Comparison of ENCODE assay signal across 22 cellular contexts in genomic region chr2:233440314-233440713, GRCh38.
A peak's percentile ranks its signal among the peaks of the same experiment; 100 is the strongest.
DNase-seq lines count a peak whose midpoint lies in the region; ATAC-seq and TF ChIP-seq lines count a peak whose summit lies in the region.
"Had no signal": no experiment of that assay in that cellular context is flagged by ENCODE, and none has a peak within 500 bp of the region (broad histone marks: within the 10 kb centered on the region; RNA-seq: fewer than 3 reads in every experiment).

No MANE protein-coding gene starts in this region.

- H3K4me1 ChIP-seq in neuronal stem cell (ENCODE audit: control insufficient read depth in 2 of 2, insufficient read depth in 1 of 2, low read depth in 1 of 2, low read length in 2 of 2), result no peaks in the 10 kb centered on the region
- no peaks in the 10 kb centered on the region for H3K4me1 ChIP-seq in breast epithelium
- H3K4me1 ChIP-seq: ascending aorta had no signal

- ATAC-seq in stimulated activated naive CD8-positive, alpha-beta T cell treated with anti-CD3 and anti-CD28 coated beads, Interleukin-15, amount 100 ng/mL, for 72 hours, result no peak
- ATAC-seq in stimulated activated naive CD8-positive, alpha-beta T cell treated with anti-CD3 and anti-CD28 coated beads, Interleukin-15, Interleukin-2, amounts not matched to agents 100 U/mL and 50 U/mL, for 24 hours, result no peak
- ATAC-seq: HCT116 had no signal

- H3K9me3 ChIP-seq in neuronal stem cell (replicated peaks in 1 of 2; ENCODE audit: control insufficient read depth in 2 of 2, insufficient read depth in 1 of 2, low read depth in 1 of 2, low read length in 2 of 2), result no peaks in the 10 kb centered on the region
- no peaks in the 10 kb centered on the region for H3K9me3 ChIP-seq in breast epithelium
- H3K9me3 ChIP-seq: ascending aorta had no signal

- no peak overlapping the region for H3K9ac ChIP-seq in neuronal stem cell (ENCODE audit: low read depth, low read length, poor library complexity)

- no CpG with 5 or more reads among the region's 17 CpGs for WGBS in neuronal stem cell (ENCODE audit: extremely low coverage in 2 of 2, insufficient read length in 2 of 2, insufficient replicate concordance in 1 of 2), 2 donors

- H3K23ac ChIP-seq in neuronal stem cell (ENCODE audit: low read depth, low read length, poor library complexity), result no peak overlapping the region

- H2BK15ac ChIP-seq in neuronal stem cell (ENCODE audit: low read length), result no peak overlapping the region

- no peak for TF ChIP-seq CTCF in breast epithelium (IDR thresholded peaks at IDR 0.05)

- no peak overlapping the region for H2AFZ ChIP-seq in neuronal stem cell (ENCODE audit: low read length)

- H3K27ac Mint-ChIP-seq in stimulated activated naive CD8-positive, alpha-beta T cell treated with anti-CD3 and anti-CD28 coated beads, Interleukin-15, amount 100 ng/mL, for 72 hours, result peak overlapping the region; percentile 71 to 82
- peak overlapping the region; percentile 33 for H3K27ac Mint-ChIP-seq in dendritic cell treated with granulocyte-macrophage colony-stimulating factor and Interleukin-4, amounts not matched to agents 40 ng/mL and 50 ng/mL, for 4 days

- no peak overlapping the region for H4K91ac ChIP-seq in neuronal stem cell (ENCODE audit: low read depth, low read length, poor library complexity)

- no peak for DNase-seq in stimulated activated naive CD8-positive, alpha-beta T cell treated with anti-CD3 and anti-CD28 coated beads, Interleukin-15, amount 100 ng/mL, for 72 hours
- no peak for DNase-seq in stimulated activated naive CD8-positive, alpha-beta T cell treated with anti-CD3 and anti-CD28 coated beads, Interleukin-15, Interleukin-2, amounts not matched to agents 100 U/mL and 50 U/mL, for 24 hours
- DNase-seq in neuronal stem cell (ENCODE audit: low spot score) (no peak), NCI-H774 (lab: John Stamatoyannopoulos, UW) (no peak), breast epithelium (ENCODE audit: low spot score in 2 of 2) (no peak), SK-N-DZ (ENCODE audit: low spot score) (no peak)
- DNase-seq: activated naive CD4-positive, alpha-beta T cell treated with Interleukin-2 at 50 U/mL for 16 hours; caudate nucleus; NCI-H1105 treated with DMSO at 0.1 percent for 48 hours; NCI-H2081; NCI-H345; NCI-H82; small intestine; stimulated activated CD4-positive, alpha-beta T cell treated with anti-CD3 and anti-CD28 coated beads, Interleukin-1b, Interleukin-23, amount 100 ng/mL, for 48 hours; T-helper 9 cell; WERI-Rb-1 had no signal

- H2BK5ac ChIP-seq in neuronal stem cell (ENCODE audit: low read length), result no peak overlapping the region

- H3K4me3 ChIP-seq in neuronal stem cell (ENCODE audit: low read length in 2 of 2), result no peak overlapping the region
- H3K4me3 ChIP-seq in breast epithelium, result no peak overlapping the region
- H3K4me3 ChIP-seq: ascending aorta, lung, SK-N-MC had no signal

- H3K4ac ChIP-seq in neuronal stem cell (ENCODE audit: low read length), result no peak overlapping the region

- intact Hi-C loops in dendritic cell treated with granulocyte-macrophage colony-stimulating factor and Interleukin-4, amounts not matched to agents 40 ng/mL and 50 ng/mL, for 4 days (cut with micrococcal nuclease), result loop anchor here (5.0 kb wide), 2 partner anchors 38 to 153 kb away; no protein-coding TSS in a partner anchor
- intact Hi-C loops in breast epithelium (cut with DNase I; ENCODE audit: low total_unique reads), result loop anchor here (5.0 to 10.0 kb wide), 2 partner anchors 88 to 274 kb away; partner anchors contain the start of genes DGKD, UGT1A4 and UGT1A5

- H2AK5ac ChIP-seq in neuronal stem cell (ENCODE audit: low read depth, low read length), result no peak overlapping the region

- H3K27ac ChIP-seq in neuronal stem cell (replicated peaks; ENCODE audit: low read length) (no peak overlapping the region), breast epithelium (no peak overlapping the region)
- H3K27ac ChIP-seq: ascending aorta, RWPE1, SK-N-MC, WERI-Rb-1 had no signal

- peak overlapping the region; percentile 59 for H3K18ac ChIP-seq in neuronal stem cell (ENCODE audit: low read length)

- H2BK120ac ChIP-seq in neuronal stem cell (ENCODE audit: low read depth, low read length), result no peak overlapping the region

- H3K27me3 Mint-ChIP-seq in stimulated activated naive CD8-positive, alpha-beta T cell treated with anti-CD3 and anti-CD28 coated beads, Interleukin-15, amount 100 ng/mL, for 72 hours, result no peaks in the 10 kb centered on the region
- no peaks in the 10 kb centered on the region for H3K27me3 Mint-ChIP-seq in dendritic cell treated with granulocyte-macrophage colony-stimulating factor and Interleukin-4, amounts not matched to agents 40 ng/mL and 50 ng/mL, for 4 days

- no peaks in the 10 kb centered on the region for H3K9me3 Mint-ChIP-seq in stimulated activated naive CD8-positive, alpha-beta T cell treated with anti-CD3 and anti-CD28 coated beads, Interleukin-15, amount 100 ng/mL, for 72 hours
- no peaks in the 10 kb centered on the region for H3K9me3 Mint-ChIP-seq in dendritic cell treated with granulocyte-macrophage colony-stimulating factor and Interleukin-4, amounts not matched to agents 40 ng/mL and 50 ng/mL, for 4 days

- H3K79me1 ChIP-seq in neuronal stem cell (ENCODE audit: low read depth, low read length), result peaks cover 1% of the 10 kb centered on the region

- H3K4me1 Mint-ChIP-seq in stimulated activated naive CD8-positive, alpha-beta T cell treated with anti-CD3 and anti-CD28 coated beads, Interleukin-15, amount 100 ng/mL, for 72 hours, result peaks cover 59% of the 10 kb centered on the region
- H3K4me1 Mint-ChIP-seq in dendritic cell treated with granulocyte-macrophage colony-stimulating factor and Interleukin-4, amounts not matched to agents 40 ng/mL and 50 ng/mL, for 4 days (ENCODE audit: low read depth), result peaks cover 4% of the 10 kb centered on the region

- H2BK12ac ChIP-seq in neuronal stem cell (ENCODE audit: low read length), result no peak overlapping the region

- H4K8ac ChIP-seq in neuronal stem cell (ENCODE audit: low read depth, low read length), result no peak overlapping the region

- no peak overlapping the region for H3K4me2 ChIP-seq in neuronal stem cell (ENCODE audit: insufficient read depth, low read length, poor library complexity, severe bottlenecking)

- no peak for TF ChIP-seq POLR2A in breast epithelium (IDR thresholded peaks at IDR 0.05)

- peaks cover 100% of the 10 kb centered on the region for H3K36me3 Mint-ChIP-seq in dendritic cell treated with granulocyte-macrophage colony-stimulating factor and Interleukin-4, amounts not matched to agents 40 ng/mL and 50 ng/mL, for 4 days (ENCODE audit: low read depth)

- H3K36me3 ChIP-seq in neuronal stem cell (replicated peaks in 1 of 2; ENCODE audit: control insufficient read depth in 2 of 2, insufficient read depth in 2 of 2, low read length in 2 of 2), result peaks cover 21 to 56% of the 10 kb centered on the region in 2 donors
- no peaks in the 10 kb centered on the region for H3K36me3 ChIP-seq in breast epithelium

- H3K27me3 ChIP-seq in neuronal stem cell (ENCODE audit: control insufficient read depth in 3 of 3, insufficient read depth in 3 of 3, low read depth in 1 of 3, low read length in 3 of 3) (no peaks in the 10 kb centered on the region), breast epithelium (no peaks in the 10 kb centered on the region)
- H3K27me3 ChIP-seq: ascending aorta had no signal

- no peak overlapping the region for H3K4me3 Mint-ChIP-seq in stimulated activated naive CD8-positive, alpha-beta T cell treated with anti-CD3 and anti-CD28 coated beads, Interleukin-15, amount 100 ng/mL, for 72 hours
- H3K4me3 Mint-ChIP-seq in dendritic cell treated with granulocyte-macrophage colony-stimulating factor and Interleukin-4, amounts not matched to agents 40 ng/mL and 50 ng/mL, for 4 days, result no peak overlapping the region

- H3K14ac ChIP-seq in neuronal stem cell (ENCODE audit: low read length), result peak overlapping the region; percentile 31
